Comparison of ENCODE assay signal across 18 cellular contexts in genomic region chr10:48535416-48536225, GRCh38.
DNase-seq lines count a peak whose midpoint lies in the region; ATAC-seq and TF ChIP-seq lines count a peak whose summit lies in the region.
"Had no signal": no experiment of that assay in that cellular context is flagged by ENCODE, and none has a peak within 500 bp of the region (broad histone marks: within the 10 kb centered on the region; RNA-seq: fewer than 3 reads in every experiment).

No MANE protein-coding gene starts in this region.

- no peak for ATAC-seq in right cardiac atrium
- ATAC-seq in WTC11: peak; percentile 57
- ATAC-seq: lower lobe of right lung, upper lobe of right lung had no signal

- no peaks in the 10 kb centered on the region for H3K27me3 ChIP-seq in right cardiac atrium (ENCODE audit: control insufficient read depth, insufficient read depth)
- no peaks in the 10 kb centered on the region for H3K27me3 ChIP-seq in vagina
- H3K27me3 ChIP-seq: esophagus muscularis mucosa, sigmoid colon, upper lobe of right lung had no signal

- CTCF ChIA-PET in WTC11 (lab: Charles Lee): interaction anchor here (0.7 to 7.2 kb wide), 21 partner anchors 9 to 194 kb away, joined by 3 to 44 read pairs (median 5); no protein-coding TSS in a partner anchor

- no peak overlapping the region for H3K4me3 Mint-ChIP-seq in WTC11
- H3K4me3 Mint-ChIP-seq in glutamatergic neuron (ENCODE audit: unreplicated experiment): no peak overlapping the region
- no peak overlapping the region for H3K4me3 Mint-ChIP-seq in chondrocyte (ENCODE audit: unreplicated experiment)
- H3K4me3 Mint-ChIP-seq: nephron; T-helper 1 cell treated with Interleukin-12 subunit alpha and Interleukin-12 subunit beta and Interleukin-4 antibody, amounts not matched to agents 30 μg/mL and 1 μg/mL, for 36 hours had no signal

- no peaks in the 10 kb centered on the region for H3K4me1 ChIP-seq in right cardiac atrium (ENCODE audit: control insufficient read depth, insufficient read depth, low read length)
- H3K4me1 ChIP-seq in vagina: no peaks in the 10 kb centered on the region
- H3K4me1 ChIP-seq: lower lobe of right lung, upper lobe of right lung had no signal

- WGBS in right cardiac atrium: 92% methylated on average over 13 of the region's 13 CpGs

- H3K27ac ChIP-seq in right cardiac atrium (ENCODE audit: low read length) (no peak overlapping the region), vagina (no peak overlapping the region)
- H3K27ac ChIP-seq: esophagus muscularis mucosa, lower lobe of right lung, sigmoid colon, upper lobe of right lung had no signal

- H3K27me3 Mint-ChIP-seq in WTC11 (ENCODE audit: low read depth) (no peaks in the 10 kb centered on the region; the same call in 1 of the 2 replicates), glutamatergic neuron (ENCODE audit: unreplicated experiment) (peaks cover 5% of the 10 kb centered on the region), chondrocyte (ENCODE audit: low read depth) (no peaks in the 10 kb centered on the region)

- H3K4me1 Mint-ChIP-seq in WTC11 (peaks cover 54% of the 10 kb centered on the region), glutamatergic neuron (ENCODE audit: low read depth, unreplicated experiment) (peaks cover 23% of the 10 kb centered on the region), chondrocyte (ENCODE audit: low read depth) (peaks cover 12% of the 10 kb centered on the region)
- H3K4me1 Mint-ChIP-seq: nephron had no signal

- H3K4me3 ChIP-seq in right cardiac atrium (ENCODE audit: low read length) (no peak overlapping the region), vagina (no peak overlapping the region)
- H3K4me3 ChIP-seq: esophagus muscularis mucosa, lower lobe of right lung, sigmoid colon, upper lobe of right lung had no signal

- H3K9me3 Mint-ChIP-seq in WTC11 (peaks cover 9% of the 10 kb centered on the region; the same call in 1 of the 2 replicates), glutamatergic neuron (ENCODE audit: unreplicated experiment) (peaks cover 2% of the 10 kb centered on the region), chondrocyte (ENCODE audit: low read depth) (no peaks in the 10 kb centered on the region)
- H3K9me3 Mint-ChIP-seq: nephron; T-helper 1 cell treated with Interleukin-12 subunit alpha and Interleukin-12 subunit beta and Interleukin-4 antibody, amounts not matched to agents 30 μg/mL and 1 μg/mL, for 36 hours had no signal

- intact Hi-C loops in cardiac septum (cut with DNase I): no loop called here
- intact Hi-C loops in right cardiac atrium (cut with DNase I): no loop called here
- intact Hi-C loops in vagina (cut with DNase I): no loop called here

- H3K36me3 ChIP-seq in vagina: no peaks in the 10 kb centered on the region
- H3K36me3 ChIP-seq: esophagus muscularis mucosa, lower lobe of right lung, sigmoid colon, upper lobe of right lung had no signal

- TF ChIP-seq CTCF in WTC11 (IDR thresholded peaks at IDR 0.05) (no peak), glutamatergic neuron (IDR thresholded peaks at IDR 0.05; ENCODE audit: partially characterized antibody, unreplicated experiment) (no peak), vagina (IDR thresholded peaks at IDR 0.05) (no peak), chondrocyte (IDR thresholded peaks at IDR 0.05) (no peak)

- DNase-seq in cardiac septum (ENCODE audit: low spot score) (peak; percentile 67), right cardiac atrium (no peak), WTC11 (ENCODE audit: low spot score) (peak; percentile 47), glutamatergic neuron (no peak), vagina (ENCODE audit: extremely low spot score in 2 of 2) (peak; percentile 65 to 79), GDM1 (lab: John Stamatoyannopoulos, UW) (no peak), NCI-H187 treated with DMSO at 0.1 percent for 48 hours (lab: John Stamatoyannopoulos, UW) (no peak), chondrocyte (ENCODE audit: low spot score) (no peak)
- DNase-seq: activated T-cell treated with anti-CD3 and anti-CD28 coated beads, Interleukin-2, amount 50 U/mL, for 1 hour; lower lobe of right lung; NCI-H1930; NCI-H774; sigmoid colon; stimulated activated CD4-positive, alpha-beta T cell treated with anti-CD3 and anti-CD28 coated beads, Interleukin-4, amount 100 ng/mL, for 24 hours; upper lobe of right lung had no signal

- H3K9me3 ChIP-seq in right cardiac atrium (ENCODE audit: control insufficient read depth, low read length) (no peaks in the 10 kb centered on the region), vagina (no peaks in the 10 kb centered on the region)
- H3K9me3 ChIP-seq: esophagus muscularis mucosa, lower lobe of right lung, sigmoid colon, upper lobe of right lung had no signal

- POLR2A ChIA-PET in WTC11 (lab: Charles Lee): no interaction called here

- H3K27ac Mint-ChIP-seq in WTC11 (no peak overlapping the region), glutamatergic neuron (ENCODE audit: unreplicated experiment) (peak overlapping the region; percentile 43), chondrocyte (ENCODE audit: unreplicated experiment) (no peak overlapping the region)
- H3K27ac Mint-ChIP-seq: nephron; T-helper 1 cell treated with Interleukin-12 subunit alpha and Interleukin-12 subunit beta and Interleukin-4 antibody, amounts not matched to agents 30 μg/mL and 1 μg/mL, for 36 hours had no signal

- H3K36me3 Mint-ChIP-seq in WTC11: no peaks in the 10 kb centered on the region
- no peaks in the 10 kb centered on the region for H3K36me3 Mint-ChIP-seq in glutamatergic neuron (ENCODE audit: unreplicated experiment)
- H3K36me3 Mint-ChIP-seq in chondrocyte (ENCODE audit: low read depth): no peaks in the 10 kb centered on the region

- no peak for TF ChIP-seq POLR2A in vagina (IDR thresholded peaks at IDR 0.05)

TF ChIP-seq in WTC11, 78 proteins besides CTCF, POLR2A, EP300 and RAD21:
- peak; percentile 76 for TF ChIP-seq USF1 (CRISPR knock-in tag; IDR thresholded peaks at IDR 0.05)
- no peak for TF ChIP-seq ERG (CRISPR knock-in tag; IDR thresholded peaks at IDR 0.05)
- no peak for TF ChIP-seq ATF6 (CRISPR knock-in tag; IDR thresholded peaks at IDR 0.05)
- no peak for TF ChIP-seq NFE2L1 (CRISPR knock-in tag; IDR thresholded peaks at IDR 0.05)
- no peak for TF ChIP-seq FOXP1 (CRISPR knock-in tag; IDR thresholded peaks at IDR 0.05; ENCODE audit: borderline replicate concordance)
- TF ChIP-seq USF2 (CRISPR knock-in tag; IDR thresholded peaks at IDR 0.05): peak; percentile 85
- no peak for TF ChIP-seq ZNF232 (CRISPR knock-in tag; IDR thresholded peaks at IDR 0.05)
- no peak for TF ChIP-seq RORB (CRISPR knock-in tag; IDR thresholded peaks at IDR 0.05)
- TF ChIP-seq MAX (CRISPR knock-in tag; IDR thresholded peaks at IDR 0.05): peak; percentile 32; the same call in 1 of the 2 replicates

Comparison
In these comparisons a context has a peak if more than half of its experiments do, and no peak if none do; other contexts are left out.
1. DNase-seq: peak in cardiac septum (single experiment), WTC11 (single experiment) and vagina (2 of 2); none in right cardiac atrium (0 of 3), glutamatergic neuron (single experiment), GDM1 (single experiment), NCI-H187 treated with DMSO at 0.1 percent for 48 hours (single experiment) and chondrocyte (single experiment).